Comparison of ENCODE assay signal across 9 cellular contexts in genomic region chr7:66522518-66522917, GRCh38.
A peak's percentile ranks its signal among the peaks of the same experiment; 100 is the strongest.
DNase-seq lines count a peak whose midpoint lies in the region; ATAC-seq, FAIRE-seq and TF ChIP-seq lines count a peak whose summit lies in the region.
"Had no signal": no experiment of that assay in that cellular context is flagged by ENCODE, and none has a peak within 500 bp of the region (broad histone marks: within the 10 kb centered on the region; RNA-seq: fewer than 3 reads in every experiment).

No MANE protein-coding gene starts in this region.

- TF ChIP-seq POLR2A in stomach (IDR thresholded peaks at IDR 0.05) = no peak
- TF ChIP-seq POLR2A in H54 (IDR thresholded peaks at IDR 0.05; ENCODE audit: low read depth, low read length) = no peak

- no peak overlapping the region for H3K4me3 Mint-ChIP-seq in Calu3 (ENCODE audit: low read depth, unreplicated experiment)
- no peak overlapping the region for H3K4me3 Mint-ChIP-seq in WTC11

- no peaks in the 10 kb centered on the region for H3K9me3 ChIP-seq in stomach

- POLR2A ChIA-PET in WTC11 (lab: Charles Lee) = interaction anchor here (0.6 kb wide), 1 partner anchor 492 kb away, joined by 3 read pairs; no protein-coding TSS in a partner anchor

- ATAC-seq in WTC11 = peak; percentile 33; the same call in 1 of the 2 replicates
- ATAC-seq in HG02852 (IDR thresholded peaks at IDR 0.05; ENCODE audit: unreplicated experiment) = no peak

- H3K4me1 ChIP-seq in stomach = no peaks in the 10 kb centered on the region

- H3K27ac Mint-ChIP-seq in Calu3 (ENCODE audit: unreplicated experiment) = no peak overlapping the region
- no peak overlapping the region for H3K27ac Mint-ChIP-seq in WTC11

- BruUV-seq in Calu3 (replicated peaks; lab: Mats Ljungman, UMichigan) = no TSS peak

- TF ChIP-seq EP300 in stomach (IDR thresholded peaks at IDR 0.05) = no peak

- DNase-seq in Calu3 (peak; percentile 28), H4 (ENCODE audit: low spot score) (peak; percentile 42), WTC11 (ENCODE audit: low spot score) (no peak), kidney tubule cell (ENCODE audit: low spot score) (peak; percentile 41), stomach (no peak), H54 (ENCODE audit: insufficient read length, low spot score) (no peak), NCI-H2107 (lab: John Stamatoyannopoulos, UW) (no peak)
- DNase-seq: trophoblast cell had no signal

- no peaks in the 10 kb centered on the region for H3K36me3 ChIP-seq in stomach

- intact Hi-C loops in Calu3 (cut with micrococcal nuclease; ENCODE audit: unreplicated experiment) = no loop called here
- intact Hi-C loops in stomach (cut with DNase I; ENCODE audit: low total_unique reads) = no loop called here

- H3K27me3 Mint-ChIP-seq in Calu3 (ENCODE audit: unreplicated experiment) (peaks cover 26% of the 10 kb centered on the region), WTC11 (ENCODE audit: low read depth) (peaks cover 25% of the 10 kb centered on the region)

- no peak overlapping the region for H3K27ac ChIP-seq in stomach

- TF ChIP-seq CTCF in Calu3 (IDR thresholded peaks at IDR 0.05; ENCODE audit: unreplicated experiment) (no peak), WTC11 (IDR thresholded peaks at IDR 0.05) (no peak), stomach (IDR thresholded peaks at IDR 0.05) (no peak)

- no peaks in the 10 kb centered on the region for H3K4me1 Mint-ChIP-seq in Calu3 (ENCODE audit: low read depth, unreplicated experiment)
- H3K4me1 Mint-ChIP-seq in WTC11 = no peaks in the 10 kb centered on the region

- WGBS in stomach, 5 donors = 44 to 58% (median 51%) methylated on average over 2 to 3 of the region's 3 CpGs

- CTCF ChIA-PET in Calu3 (lab: Charles Lee) = no interaction called here
- CTCF ChIA-PET in WTC11 (lab: Charles Lee) = interaction anchor here (0.6 to 1.3 kb wide), 4 partner anchors 18 to 492 kb away, joined by 3 to 4 read pairs (median 3); no protein-coding TSS in a partner anchor

- H3K36me3 Mint-ChIP-seq in Calu3 (ENCODE audit: insufficient read depth, unreplicated experiment) = peaks cover 20% of the 10 kb centered on the region
- no peaks in the 10 kb centered on the region for H3K36me3 Mint-ChIP-seq in WTC11

- FAIRE-seq in H54 (lab: Jason Lieb, UNC) = no peak

- no peaks in the 10 kb centered on the region for H3K27me3 ChIP-seq in stomach

- H3K9me3 Mint-ChIP-seq in Calu3 (ENCODE audit: low read depth, unreplicated experiment) (no peaks in the 10 kb centered on the region), WTC11 (no peaks in the 10 kb centered on the region)

- no peak overlapping the region for H3K4me3 ChIP-seq in stomach

TF ChIP-seq in WTC11, 78 proteins besides CTCF, POLR2A, EP300 and RAD21:
- TF ChIP-seq, protein P1, sequence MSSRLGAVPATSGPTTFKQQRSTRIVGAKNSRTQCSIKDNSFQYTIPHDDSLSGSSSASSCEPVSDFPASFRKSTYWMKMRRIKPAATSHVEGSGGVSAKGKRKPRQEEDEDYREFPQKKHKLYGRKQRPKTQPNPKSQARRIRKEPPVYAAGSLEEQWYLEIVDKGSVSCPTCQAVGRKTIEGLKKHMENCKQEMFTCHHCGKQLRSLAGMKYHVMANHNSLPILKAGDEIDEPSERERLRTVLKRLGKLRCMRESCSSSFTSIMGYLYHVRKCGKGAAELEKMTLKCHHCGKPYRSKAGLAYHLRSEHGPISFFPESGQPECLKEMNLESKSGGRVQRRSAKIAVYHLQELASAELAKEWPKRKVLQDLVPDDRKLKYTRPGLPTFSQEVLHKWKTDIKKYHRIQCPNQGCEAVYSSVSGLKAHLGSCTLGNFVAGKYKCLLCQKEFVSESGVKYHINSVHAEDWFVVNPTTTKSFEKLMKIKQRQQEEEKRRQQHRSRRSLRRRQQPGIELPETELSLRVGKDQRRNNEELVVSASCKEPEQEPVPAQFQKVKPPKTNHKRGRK (CRISPR knock-in tag; IDR thresholded peaks at IDR 0.05; ENCODE audit: borderline replicate concordance) = no peak
- TF ChIP-seq KAT7 (CRISPR knock-in tag; IDR thresholded peaks at IDR 0.05; ENCODE audit: borderline replicate concordance) (no peak), GRHL2 (CRISPR knock-in tag; IDR thresholded peaks at IDR 0.05; ENCODE audit: insufficient replicate concordance, severe bottlenecking) (no peak), ZNF317 (CRISPR knock-in tag; IDR thresholded peaks at IDR 0.05; ENCODE audit: borderline replicate concordance, low read depth) (no peak), ZNF423 (CRISPR knock-in tag; IDR thresholded peaks at IDR 0.05) (no peak), CREB1 (CRISPR knock-in tag; IDR thresholded peaks at IDR 0.05) (no peak), ATF3 (CRISPR knock-in tag; conservative IDR thresholded peaks at IDR 0.05) (no peak), SMAD3 (CRISPR knock-in tag; IDR thresholded peaks at IDR 0.05; ENCODE audit: borderline replicate concordance) (no peak), ZNF232 (CRISPR knock-in tag; IDR thresholded peaks at IDR 0.05) (no peak), FOXK1 (CRISPR knock-in tag; IDR thresholded peaks at IDR 0.05) (no peak), ERG (CRISPR knock-in tag; IDR thresholded peaks at IDR 0.05) (no peak), MAX (CRISPR knock-in tag; IDR thresholded peaks at IDR 0.05) (no peak), FOXP1 (CRISPR knock-in tag; IDR thresholded peaks at IDR 0.05; ENCODE audit: borderline replicate concordance) (no peak), PRRX2 (CRISPR knock-in tag; IDR thresholded peaks at IDR 0.05) (no peak), GTF2I (CRISPR knock-in tag; conservative IDR thresholded peaks at IDR 0.05) (no peak), JUN (CRISPR knock-in tag; IDR thresholded peaks at IDR 0.05) (no peak)
- TF ChIP-seq, protein P2, sequence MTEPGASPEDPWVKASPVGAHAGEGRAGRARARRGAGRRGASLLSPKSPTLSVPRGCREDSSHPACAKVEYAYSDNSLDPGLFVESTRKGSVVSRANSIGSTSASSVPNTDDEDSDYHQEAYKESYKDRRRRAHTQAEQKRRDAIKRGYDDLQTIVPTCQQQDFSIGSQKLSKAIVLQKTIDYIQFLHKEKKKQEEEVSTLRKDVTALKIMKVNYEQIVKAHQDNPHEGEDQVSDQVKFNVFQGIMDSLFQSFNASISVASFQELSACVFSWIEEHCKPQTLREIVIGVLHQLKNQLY (CRISPR knock-in tag; IDR thresholded peaks at IDR 0.05) = no peak
- TF ChIP-seq, protein P3, sequence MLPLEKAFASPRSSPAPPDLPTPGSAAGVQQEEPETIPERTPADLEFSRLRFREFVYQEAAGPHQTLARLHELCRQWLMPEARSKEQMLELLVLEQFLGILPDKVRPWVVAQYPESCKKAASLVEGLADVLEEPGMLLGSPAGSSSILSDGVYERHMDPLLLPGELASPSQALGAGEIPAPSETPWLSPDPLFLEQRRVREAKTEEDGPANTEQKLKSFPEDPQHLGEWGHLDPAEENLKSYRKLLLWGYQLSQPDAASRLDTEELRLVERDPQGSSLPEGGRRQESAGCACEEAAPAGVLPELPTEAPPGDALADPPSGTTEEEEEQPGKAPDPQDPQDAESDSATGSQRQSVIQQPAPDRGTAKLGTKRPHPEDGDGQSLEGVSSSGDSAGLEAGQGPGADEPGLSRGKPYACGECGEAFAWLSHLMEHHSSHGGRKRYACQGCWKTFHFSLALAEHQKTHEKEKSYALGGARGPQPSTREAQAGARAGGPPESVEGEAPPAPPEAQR (CRISPR knock-in tag; IDR thresholded peaks at IDR 0.05) = no peak
- TF ChIP-seq, protein P4, sequence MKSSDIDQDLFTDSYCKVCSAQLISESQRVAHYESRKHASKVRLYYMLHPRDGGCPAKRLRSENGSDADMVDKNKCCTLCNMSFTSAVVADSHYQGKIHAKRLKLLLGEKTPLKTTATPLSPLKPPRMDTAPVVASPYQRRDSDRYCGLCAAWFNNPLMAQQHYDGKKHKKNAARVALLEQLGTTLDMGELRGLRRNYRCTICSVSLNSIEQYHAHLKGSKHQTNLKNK (CRISPR knock-in tag; IDR thresholded peaks at IDR 0.05) = no peak

Comparison
In these comparisons a context has a peak if more than half of its experiments do, and no peak if none do; other contexts are left out.
1. DNase-seq: peak in Calu3 (single experiment), H4 (single experiment) and kidney tubule cell (single experiment); none in WTC11 (single experiment), stomach (single experiment), H54 (single experiment) and NCI-H2107 (single experiment).